11 cellular contexts compared by ENCODE assay signal in the genomic region with DNA sequence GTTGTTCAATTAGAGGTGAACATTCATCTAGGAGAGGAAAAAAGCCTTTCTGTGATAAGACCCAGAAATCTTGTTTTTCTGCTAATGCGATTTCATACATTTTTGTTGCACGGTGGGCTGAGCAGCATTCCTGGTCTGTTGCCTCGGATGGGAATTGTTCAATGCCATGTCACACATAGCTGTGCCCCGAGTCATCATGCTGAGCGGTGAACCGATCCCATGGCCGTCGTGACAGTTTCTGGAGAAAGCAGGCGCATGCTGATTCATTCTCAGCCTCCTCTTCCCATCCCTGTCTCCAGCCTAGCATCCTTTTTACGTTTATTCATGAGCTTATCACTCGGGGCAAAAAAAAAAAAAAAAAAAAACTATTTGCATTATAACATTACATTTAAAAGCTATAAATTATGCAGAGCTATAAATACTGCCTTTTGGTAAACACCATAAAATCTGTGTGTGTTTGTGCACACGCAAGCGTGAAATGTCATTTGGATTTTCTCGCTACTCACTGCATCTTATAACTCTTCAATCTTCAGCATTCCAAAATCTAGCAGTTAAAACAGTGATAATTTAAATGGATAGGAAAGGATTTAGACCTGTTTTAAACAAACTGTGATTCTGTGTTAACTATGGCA. TPM values are rescaled to one million over a fixed set of nuclear protein-coding genes. Genes with fewer than 3 reads are reported as not detected.
DNase-seq lines count a peak whose midpoint lies in the region; ATAC-seq and TF ChIP-seq lines count a peak whose summit lies in the region.
"Had no signal": no experiment of that assay in that cellular context is flagged by ENCODE, and none has a peak within 500 bp of the region (broad histone marks: within the 10 kb centered on the region; RNA-seq: fewer than 3 reads in every experiment).

No MANE protein-coding gene starts in this region.

- H3K4me1 Mint-ChIP-seq in endothelial cell (ENCODE audit: unreplicated experiment) = peaks cover 3% of the 10 kb centered on the region

- no peak overlapping the region for H3K14ac ChIP-seq in IMR-90 (replicated peaks; ENCODE audit: low read depth, low read length)

- 0% methylated on average over 5 of the region's 14 CpGs; no CpG with 5 or more reads in 1 of the 2 experiments for WGBS in IMR-90 (ENCODE audit: extremely low coverage in 2 of 2, insufficient read length in 1 of 2), 2 experiments

- H3K4me3 ChIP-seq in BE2C (ENCODE audit: low read depth, low read length) = no peak overlapping the region
- no peak overlapping the region for H3K4me3 ChIP-seq in IMR-90 (ENCODE audit: insufficient read depth, low read depth, low read length)
- no peak overlapping the region for H3K4me3 ChIP-seq in astrocyte of the spinal cord (ENCODE audit: low read depth, low read length)
- H3K4me3 ChIP-seq: body of pancreas had no signal

- H4K5ac ChIP-seq in IMR-90 (ENCODE audit: low read depth, low read length) = no peak overlapping the region

- H3K9me1 ChIP-seq in IMR-90 (ENCODE audit: insufficient read depth, low read length) = no peaks in the 10 kb centered on the region

- peak overlapping the region; percentile 20; the same call in 1 of the 2 replicates for H2BK20ac ChIP-seq in IMR-90 (ENCODE audit: low read depth, low read length)

- POLR2A ChIA-PET in IMR-90 (lab: Charles Lee; ENCODE audit: unreplicated experiment) = interaction anchor here (0.5 kb wide), 1 partner anchor 696 kb away, joined by 3 read pairs; no protein-coding TSS in a partner anchor

- in situ Hi-C loops in IMR-90 (cut with MboI; ENCODE audit: low sequenced_read_pairs) (loop anchor here (5.0 kb wide), 1 partner anchor 364 kb away; no protein-coding TSS in a partner anchor), astrocyte of the spinal cord (cut with HindIII; ENCODE audit: low sequenced_read_pairs) (no loop called here), G401 (cut with HindIII; ENCODE audit: low sequenced_read_pairs) (no loop called here)

- no peaks in the 10 kb centered on the region for H3K36me3 ChIP-seq in BE2C
- H3K36me3 ChIP-seq in IMR-90 (ENCODE audit: control insufficient read depth, insufficient read depth, low read length) = no peaks in the 10 kb centered on the region

- CTCF ChIA-PET in IMR-90 (lab: Yijun Ruan, JAX) = no interaction called here

- H3K4me3 Mint-ChIP-seq in endothelial cell (ENCODE audit: unreplicated experiment) = no peak overlapping the region
- H3K4me3 Mint-ChIP-seq: CD8-positive, alpha-beta memory T cell had no signal

- ATAC-seq in IMR-90 (ENCODE audit: low read depth) = peak; percentile 90
- ATAC-seq: body of pancreas had no signal

- no peak overlapping the region for H2AK5ac ChIP-seq in IMR-90 (ENCODE audit: low read depth, low read length)

- no peaks in the 10 kb centered on the region for H4K20me1 ChIP-seq in IMR-90 (ENCODE audit: insufficient read depth, low read length)

- H3K4me2 ChIP-seq in IMR-90 (ENCODE audit: low read depth, low read length) = peak overlapping the region; percentile 59

- no peak for TF ChIP-seq POLR2A in IMR-90 (IDR thresholded peaks at IDR 0.05; ENCODE audit: low read depth, low read length)

- H3K18ac ChIP-seq in IMR-90 (ENCODE audit: low read depth, low read length) = no peak overlapping the region

- dilution Hi-C loops in IMR-90 (cut with HindIII; ENCODE audit: low sequenced_read_pairs, unreplicated experiment) = no loop called here

- H3K56ac ChIP-seq in IMR-90 (ENCODE audit: extremely low read depth, insufficient read depth, low read length) = no peak overlapping the region

- no peak overlapping the region for H2BK15ac ChIP-seq in IMR-90 (ENCODE audit: low read depth, low read length)

- H3K9me3 Mint-ChIP-seq in endothelial cell (ENCODE audit: unreplicated experiment) = no peaks in the 10 kb centered on the region
- H3K9me3 Mint-ChIP-seq: CD8-positive, alpha-beta memory T cell had no signal

- H3K27me3 Mint-ChIP-seq in endothelial cell (ENCODE audit: unreplicated experiment) = peaks cover under 1% of the 10 kb centered on the region

- H3K4me1 ChIP-seq in BE2C (no peaks in the 10 kb centered on the region; the same call in 1 of the 2 replicates), IMR-90 (ENCODE audit: control insufficient read depth, insufficient read depth, low read length) (no peaks in the 10 kb centered on the region)
- H3K4me1 ChIP-seq: body of pancreas had no signal

- H3K4ac ChIP-seq in IMR-90 (ENCODE audit: low read depth, low read length) = no peak overlapping the region

- H3K27ac Mint-ChIP-seq in endothelial cell (ENCODE audit: unreplicated experiment) = no peak overlapping the region
- H3K27ac Mint-ChIP-seq: CD8-positive, alpha-beta memory T cell had no signal

- no peaks in the 10 kb centered on the region for H3K79me1 ChIP-seq in IMR-90 (ENCODE audit: low read depth in 1 of 2, low read length in 2 of 2)

- no peaks in the 10 kb centered on the region for H3K27me3 ChIP-seq in BE2C
- H3K27me3 ChIP-seq in IMR-90 (ENCODE audit: control insufficient read depth, insufficient read depth, low read length) = no peaks in the 10 kb centered on the region; the same call in 1 of the 2 replicates
- H3K27me3 ChIP-seq: body of pancreas had no signal

- peak; percentile 22 for DNase-seq in BE2C
- DNase-seq in IMR-90 = peak; percentile 84
- DNase-seq in astrocyte of the spinal cord (ENCODE audit: low read depth, low spot score) = peak; percentile 65
- DNase-seq in islet precursor cell = peak; percentile 98
- no peak for DNase-seq in G401 (ENCODE audit: low spot score)
- no peak for DNase-seq in NCI-H2227 (lab: John Stamatoyannopoulos, UW; ENCODE audit: unreplicated experiment)
- DNase-seq in NK-92 treated with Interleukin-12 subunit alpha and Interleukin-12 subunit beta, amount 100 ng/mL, for 24 hours (lab: John Stamatoyannopoulos, UW) = no peak
- no peak for DNase-seq in endothelial cell (ENCODE audit: low spot score)
- DNase-seq: activated CD8-positive, alpha-beta memory T cell treated with anti-CD3 and anti-CD28 coated beads, Interleukin-2, amount 50 U/mL, for 4 hours; body of pancreas; CD8-positive, alpha-beta memory T cell had no signal

- no peak for TF ChIP-seq CTCF in BE2C (IDR thresholded peaks at IDR 0.05; ENCODE audit: low read depth, low read length)
- no peak for TF ChIP-seq CTCF in IMR-90 (conservative IDR thresholded peaks at IDR 0.05; ENCODE audit: low read depth, low read length)
- TF ChIP-seq CTCF in astrocyte of the spinal cord (IDR thresholded peaks at IDR 0.05; ENCODE audit: low read depth, low read length) = no peak
- TF ChIP-seq CTCF in endothelial cell (IDR thresholded peaks at IDR 0.05; ENCODE audit: unreplicated experiment) = no peak

- no peak overlapping the region for H2BK120ac ChIP-seq in IMR-90 (ENCODE audit: low read depth, low read length)

- no peak overlapping the region for H3K9ac ChIP-seq in IMR-90 (ENCODE audit: low read depth, low read length)

- H2AFZ ChIP-seq in IMR-90 (replicated peaks; ENCODE audit: low read length, poor library complexity) = peak overlapping the region; percentile 85

- H3K9me3 ChIP-seq in BE2C (no peaks in the 10 kb centered on the region), IMR-90 (ENCODE audit: control insufficient read depth, insufficient read depth, low read length) (no peaks in the 10 kb centered on the region)
- H3K9me3 ChIP-seq: body of pancreas had no signal

- no peak overlapping the region for H3K27ac ChIP-seq in IMR-90 (ENCODE audit: insufficient read depth, low read length)
- H3K27ac ChIP-seq: body of pancreas had no signal

- intact Hi-C loops in IMR-90 (cut with micrococcal nuclease) = no loop called here

- no TSS peak for BruUV-seq in IMR-90 (replicated peaks; lab: Mats Ljungman, UMichigan)

- 0 out of 4 replicates have a peak overlapping the region, but pooled peaks of 1 of the 2 experiments have one; percentile 31 for H4K8ac ChIP-seq in IMR-90 (ENCODE audit: low read depth in 2 of 2, low read length in 2 of 2)

- TF ChIP-seq RAD21 in IMR-90 (IDR thresholded peaks at IDR 0.05; ENCODE audit: low read length) = no peak

- no peak overlapping the region for H4K91ac ChIP-seq in IMR-90 (ENCODE audit: insufficient read depth, low read depth, low read length)

- H3K23ac ChIP-seq in IMR-90 (ENCODE audit: low read depth, low read length) = no peak overlapping the region; the same call in 1 of the 2 replicates

- peak overlapping the region; percentile 15 for H2BK5ac ChIP-seq in IMR-90 (ENCODE audit: low read depth, low read length, poor library complexity, severe bottlenecking)

- H3K36me3 Mint-ChIP-seq in endothelial cell (ENCODE audit: low read depth, unreplicated experiment) = no peaks in the 10 kb centered on the region

- H2AK9ac ChIP-seq in IMR-90 (replicated peaks; ENCODE audit: low read depth, low read length, poor library complexity) = peak overlapping the region; percentile 78

TF ChIP-seq in IMR-90, 13 proteins besides CTCF, POLR2A, EP300 and RAD21 (continues in another document):
- TF ChIP-seq CEBPB (IDR thresholded peaks at IDR 0.05; ENCODE audit: low read depth, low read length) = 0 out of 2 replicates have a peak, but pooled peaks have one; percentile 4
- peak; percentile 21; the same call in 1 of the 2 replicates for TF ChIP-seq MAFK (IDR thresholded peaks at IDR 0.05; ENCODE audit: low read depth, low read length)
- peak; percentile 46 for TF ChIP-seq FOS (IDR thresholded peaks at IDR 0.05; ENCODE audit: low read depth, low read length)
- no peak for TF ChIP-seq RFX5 (IDR thresholded peaks at IDR 0.05; ENCODE audit: low read depth, low read length)
- no peak for TF ChIP-seq CHD1 (IDR thresholded peaks at IDR 0.05; ENCODE audit: low read depth, low read length)
- TF ChIP-seq, protein P1, sequence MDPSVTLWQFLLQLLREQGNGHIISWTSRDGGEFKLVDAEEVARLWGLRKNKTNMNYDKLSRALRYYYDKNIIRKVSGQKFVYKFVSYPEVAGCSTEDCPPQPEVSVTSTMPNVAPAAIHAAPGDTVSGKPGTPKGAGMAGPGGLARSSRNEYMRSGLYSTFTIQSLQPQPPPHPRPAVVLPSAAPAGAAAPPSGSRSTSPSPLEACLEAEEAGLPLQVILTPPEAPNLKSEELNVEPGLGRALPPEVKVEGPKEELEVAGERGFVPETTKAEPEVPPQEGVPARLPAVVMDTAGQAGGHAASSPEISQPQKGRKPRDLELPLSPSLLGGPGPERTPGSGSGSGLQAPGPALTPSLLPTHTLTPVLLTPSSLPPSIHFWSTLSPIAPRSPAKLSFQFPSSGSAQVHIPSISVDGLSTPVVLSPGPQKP (IDR thresholded peaks at IDR 0.05; ENCODE audit: borderline replicate concordance, low read depth, low read length) = no peak
- no peak for TF ChIP-seq MXI1 (IDR thresholded peaks at IDR 0.05; ENCODE audit: borderline replicate concordance, low read depth, low read length)
- TF ChIP-seq NFE2L2 (IDR thresholded peaks at IDR 0.05; ENCODE audit: low read depth, low read length) = 0 out of 2 replicates have a peak, but pooled peaks have one; percentile 14

RNA-seq across cellular contexts. Expression of a gene that starts 58.9 kb away (rescaled TPM):
- polyA plus RNA-seq in BE2C (2012; ENCODE audit: insufficient read depth, insufficient read length, low read depth) = 50.2 TPM
- total RNA-seq in IMR-90 (2012; rRNA removed) = 25.6 and 34.2 TPM in 2 replicates
- polyA plus RNA-seq in IMR-90 (2012; rRNA removed) = 13.7 and 19.1 TPM in 2 replicates
- polyA plus RNA-seq in IMR-90 (2012; cell fraction: cytosol; rRNA removed) = 2.8 and 4.1 TPM in 2 replicates
- polyA plus RNA-seq in IMR-90 (2012; cell fraction: nucleus; rRNA removed; ENCODE audit: low replicate concordance) = 4.1 and 19.2 TPM in 2 replicates
- total RNA-seq in G401 (2014; rRNA removed; shearing (Covaris generic)) = 10.5 and 29.8 TPM in 2 replicates
- total RNA-seq in endothelial cell (ENCODE audit: unreplicated experiment) = 58.3 TPM

Comparison
In these comparisons a context has a peak if more than half of its experiments do, and no peak if none do; other contexts are left out.
1. DNase-seq: peak in BE2C (single experiment), IMR-90 (single experiment), astrocyte of the spinal cord (single experiment) and islet precursor cell (single experiment); none in G401 (single experiment), NCI-H2227 (single experiment), NK-92 treated with Interleukin-12 subunit alpha and Interleukin-12 subunit beta, amount 100 ng/mL, for 24 hours (single experiment) and endothelial cell (single experiment).